Comparison of ENCODE assay signal across 8 cellular contexts in the genomic region with DNA sequence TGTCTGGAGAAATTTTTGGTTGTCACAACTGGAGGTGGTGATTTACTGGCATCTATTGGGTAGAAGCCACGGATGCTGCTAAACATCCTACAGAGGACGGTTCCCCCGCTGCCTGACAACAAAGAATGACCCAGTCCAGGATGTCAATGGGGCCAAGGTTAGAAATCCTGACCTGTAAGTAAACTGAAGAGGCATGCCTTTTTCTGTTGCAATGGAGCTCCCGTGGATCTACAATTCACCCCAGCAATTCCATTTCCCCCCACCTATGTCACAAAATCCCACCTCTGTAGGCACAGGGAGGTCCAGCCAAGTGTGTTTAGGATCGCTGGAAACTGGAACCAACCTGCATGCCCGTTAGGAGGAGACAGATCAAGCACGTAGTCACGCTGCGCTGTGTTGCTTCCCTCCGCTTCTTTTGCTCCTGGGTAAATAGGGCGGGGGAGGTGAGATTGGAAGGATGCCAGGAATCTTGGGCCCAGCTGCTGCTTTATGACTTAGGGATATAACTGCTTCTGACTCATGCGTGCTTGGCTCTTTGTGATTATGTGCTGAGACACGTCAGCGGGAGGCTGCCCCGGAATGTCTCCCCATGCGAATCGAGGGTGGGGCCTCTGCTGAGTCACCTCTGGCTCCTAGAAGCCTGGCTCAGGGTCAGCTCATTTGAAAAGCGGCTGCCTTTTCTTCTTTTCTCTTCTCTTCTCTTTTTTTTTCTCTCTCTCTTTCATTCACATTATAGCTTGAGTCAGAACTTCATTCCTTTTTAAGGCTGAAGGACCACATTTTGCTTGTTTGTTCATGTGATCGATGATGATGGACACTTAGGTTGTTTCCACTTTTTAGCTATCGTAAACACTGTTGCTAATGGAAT. TPM values are rescaled to one million over a fixed set of nuclear protein-coding genes. Genes with fewer than 3 reads are reported as not detected.
DNase-seq lines count a peak whose midpoint lies in the region; ATAC-seq and TF ChIP-seq lines count a peak whose summit lies in the region.

No MANE protein-coding gene starts in this region.

- H2AFZ ChIP-seq in hepatocyte = no peak overlapping the region

- TF ChIP-seq CTCF in GM12864 (IDR thresholded peaks at IDR 0.05; ENCODE audit: low read depth, low read length, missing control alignments) (no peak), astrocyte of the cerebellum (IDR thresholded peaks at IDR 0.05; ENCODE audit: low read depth, low read length, missing control alignments) (no peak), hepatocyte (IDR thresholded peaks at IDR 0.05; ENCODE audit: poor library complexity) (no peak)

- intact Hi-C loops in aorta (cut with DNase I) = loop anchor here in 1 of 2 donors (5.0 kb wide), 1 partner anchor 189 kb away; no protein-coding TSS in a partner anchor

- no peaks in the 10 kb centered on the region for H3K27me3 ChIP-seq in hepatocyte
- H3K27me3 ChIP-seq in aorta (ENCODE audit: control insufficient read depth in 1 of 2, insufficient read depth in 2 of 2, low read length in 1 of 2) = no peaks in the 10 kb centered on the region

- peak overlapping the region; percentile 67 for H3K4me2 ChIP-seq in hepatocyte

- no peaks in the 10 kb centered on the region for H4K20me1 ChIP-seq in hepatocyte (ENCODE audit: insufficient read depth, poor library complexity, severe bottlenecking)

- ATAC-seq in HG02840 (IDR thresholded peaks at IDR 0.05; ENCODE audit: low FRiP score, unreplicated experiment) (peak; percentile 84), aorta (ENCODE audit: low FRiP score) (peak; percentile 97)

- in situ Hi-C loops in astrocyte of the cerebellum (cut with HindIII; ENCODE audit: low sequenced_read_pairs) = no loop called here

- no peaks in the 10 kb centered on the region for H3K79me2 ChIP-seq in hepatocyte

- DNase-seq in GM12864 (ENCODE audit: low read depth) (peak; percentile 78), NCI-H187 (lab: John Stamatoyannopoulos, UW) (peak; percentile 78 to 92), T-helper 22 cell (ENCODE audit: low read depth) (peak; percentile 59), astrocyte of the cerebellum (ENCODE audit: low read depth) (peak; percentile 100), hepatocyte (ENCODE audit: low spot score) (peak; percentile 99), renal cortical epithelial cell (ENCODE audit: low read depth) (peak; percentile 100), aorta (peak; percentile 98)

- 8% methylated on average over 20 of the region's 20 CpGs for WGBS in hepatocyte (ENCODE audit: low lambda C conversion rate, missing lambda C conversion rate)
- WGBS in aorta, 2 donors = 10 to 12% methylated on average over 20 of the region's 20 CpGs

- no peaks in the 10 kb centered on the region for H3K36me3 ChIP-seq in hepatocyte (replicated peaks; ENCODE audit: insufficient read depth, low read depth)
- H3K36me3 ChIP-seq in aorta (ENCODE audit: control insufficient read depth in 1 of 2, insufficient read depth in 2 of 2, low read length in 1 of 2) = no peaks in the 10 kb centered on the region

- H3K27ac ChIP-seq in hepatocyte (peak overlapping the region; percentile 91), aorta (ENCODE audit: low read depth in 1 of 2, low read length in 2 of 2) (peak overlapping the region in 1 of 2 donors; percentile 85)

- H3K9me3 ChIP-seq in hepatocyte (ENCODE audit: low read depth) (no peaks in the 10 kb centered on the region), aorta (ENCODE audit: control insufficient read depth, low read length) (no peaks in the 10 kb centered on the region)

- H3K9me2 ChIP-seq in hepatocyte (replicated peaks; ENCODE audit: insufficient read depth) = no peaks in the 10 kb centered on the region

- H3K4me3 ChIP-seq in GM12864 (ENCODE audit: low read depth, low read length) (peak overlapping the region; percentile 57), astrocyte of the cerebellum (ENCODE audit: low read depth, low read length) (peak overlapping the region; percentile 33), hepatocyte (peak overlapping the region; percentile 8), aorta (ENCODE audit: low read length in 2 of 2) (peak overlapping the region in 1 of 2 donors; percentile 26)

- H3K4me1 ChIP-seq in hepatocyte (ENCODE audit: insufficient read depth) (peaks cover 22% of the 10 kb centered on the region), aorta (ENCODE audit: control insufficient read depth in 1 of 2, insufficient read depth in 2 of 2, low read length in 2 of 2) (no peaks in the 10 kb centered on the region)

RNA-seq across cellular contexts. Expression of a gene that starts 12.4 kb away (rescaled TPM):
- 24.5 and 29.5 TPM in 2 replicates for total RNA-seq in hepatocyte
- polyA plus RNA-seq in hepatocyte = 39.1 and 46.2 TPM in 2 replicates
- 19.4 and 22.6 TPM in 2 replicates for total RNA-seq in renal cortical epithelial cell
- 10 to 100 TPM; 17.2 to 22.6 TPM for total RNA-seq in aorta
- 10 to 100 TPM in 1 of 2 donors, 1 to 10 TPM in 1; 6.5 to 13.9 TPM for polyA plus RNA-seq in aorta

RNA-seq across cellular contexts. Expression of a gene that starts 24.7 kb away (rescaled TPM):
- total RNA-seq in hepatocyte (58.9 and 60.9 TPM in 2 replicates), renal cortical epithelial cell (35.3 and 50.4 TPM in 2 replicates), aorta (100 to 1,000 TPM in 1 of 2 donors, 10 to 100 TPM in 1; 57.8 to 141 TPM)
- polyA plus RNA-seq in hepatocyte (159 and 183 TPM in 2 replicates), aorta (10 to 100 TPM; 15.8 to 43.6 TPM)

RNA-seq across cellular contexts. Expression of a gene that starts 53.0 kb away (rescaled TPM):
- 57.7 and 64.0 TPM in 2 replicates for total RNA-seq in hepatocyte
- 112 and 114 TPM in 2 replicates for polyA plus RNA-seq in hepatocyte
- total RNA-seq in renal cortical epithelial cell = 15.5 and 56.4 TPM in 2 replicates
- total RNA-seq in aorta = 100 to 1,000 TPM; 106 to 107 TPM
- polyA plus RNA-seq in aorta = 10 to 100 TPM; 54.2 to 59.9 TPM
